ENCODE assay signal across 8 cellular contexts in the genomic region with DNA sequence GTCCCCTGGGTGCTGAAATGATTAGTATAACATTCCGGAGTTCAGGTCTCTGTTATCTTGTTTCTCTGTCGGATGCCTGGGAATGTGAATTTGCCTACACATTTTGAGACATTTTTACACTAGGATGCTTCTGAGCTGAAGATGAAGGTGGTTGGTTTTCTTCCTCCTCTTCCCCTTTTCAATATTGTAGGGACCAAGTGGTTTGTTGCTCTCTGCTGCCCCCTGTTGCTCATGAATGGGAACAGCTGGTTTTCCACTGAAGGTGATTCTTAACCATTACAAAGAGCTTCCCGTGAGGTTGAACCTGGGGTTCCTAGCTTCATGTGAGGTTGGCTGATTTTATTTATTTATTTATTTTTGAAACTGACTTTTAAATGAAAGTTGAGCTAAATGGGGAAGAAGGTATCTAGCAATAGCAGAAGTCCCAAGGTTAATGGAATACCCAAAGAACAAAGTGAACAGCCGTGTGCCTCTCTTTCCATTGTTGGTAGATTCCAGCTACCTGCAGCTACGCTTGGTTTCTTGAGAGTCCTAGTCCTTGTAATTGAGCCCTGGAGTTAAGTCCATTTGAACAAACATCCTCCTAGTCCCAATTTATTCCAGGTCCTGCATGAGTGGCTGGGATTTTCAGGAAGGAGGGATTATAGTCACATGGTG.
DNase-seq lines count a peak whose midpoint lies in the region; ATAC-seq lines count a peak whose summit lies in the region.

No MANE protein-coding gene starts in this region.

- no peak overlapping the region for H3K27ac Mint-ChIP-seq in activated T-helper 17 cell treated with anti-CD3 and anti-CD28 coated beads, Interleukin-2, amount 50 U/mL, for 72 hours

- no peak overlapping the region for H3K9ac ChIP-seq in SK-N-MC (ENCODE audit: insufficient read length)

- H3K9me3 ChIP-seq in SK-N-MC (ENCODE audit: low read depth, low read length) = no peaks in the 10 kb centered on the region

- H3K4me3 Mint-ChIP-seq in activated T-helper 17 cell treated with anti-CD3 and anti-CD28 coated beads, Interleukin-2, amount 50 U/mL, for 72 hours = no peak overlapping the region

- H3K9me3 Mint-ChIP-seq in activated T-helper 17 cell treated with anti-CD3 and anti-CD28 coated beads, Interleukin-2, amount 50 U/mL, for 72 hours = peaks cover 18% of the 10 kb centered on the region

- DNase-seq in DMS 273 (lab: John Stamatoyannopoulos, UW; ENCODE audit: unreplicated experiment) = peak; percentile 51
- DNase-seq in DMS 273 treated with DMSO at 0.1 percent for 48 hours (lab: John Stamatoyannopoulos, UW) = no peak
- DNase-seq in HK-2 (ENCODE audit: unreplicated experiment) = peak; percentile 20
- peak; percentile 2 for DNase-seq in SK-N-MC (ENCODE audit: low read depth, low spot score)
- DNase-seq in globus pallidus (ENCODE audit: low spot score) = peak; percentile 30
- peak in 29 of 49 donors; percentile 0 to 64 (median 9) for DNase-seq in substantia nigra (lab: John Stamatoyannopoulos, UW)

- H3K27ac ChIP-seq in SK-N-MC (no peak overlapping the region), substantia nigra (ENCODE audit: low read depth, low read length, poor library complexity, severe bottlenecking) (no peak overlapping the region)

- no peak for ATAC-seq in activated T-helper 17 cell treated with anti-CD3 and anti-CD28 coated beads, Interleukin-2, amount 50 U/mL, for 72 hours (replicated peaks)
- ATAC-seq in HG03159 (IDR thresholded peaks at IDR 0.05; ENCODE audit: unreplicated experiment) = no peak

- no peaks in the 10 kb centered on the region for H3K36me3 ChIP-seq in SK-N-MC (ENCODE audit: insufficient read depth, low read length)

- H3K4me3 ChIP-seq in SK-N-MC = no peak overlapping the region

- H3K4me1 Mint-ChIP-seq in activated T-helper 17 cell treated with anti-CD3 and anti-CD28 coated beads, Interleukin-2, amount 50 U/mL, for 72 hours = no peaks in the 10 kb centered on the region

- no peaks in the 10 kb centered on the region for H3K36me3 Mint-ChIP-seq in activated T-helper 17 cell treated with anti-CD3 and anti-CD28 coated beads, Interleukin-2, amount 50 U/mL, for 72 hours (ENCODE audit: low read depth)

- no peaks in the 10 kb centered on the region for H3K27me3 Mint-ChIP-seq in activated T-helper 17 cell treated with anti-CD3 and anti-CD28 coated beads, Interleukin-2, amount 50 U/mL, for 72 hours
